In genomic region chr7:127150543-127150942, GRCh38 we compare ENCODE assay signal across 25 cellular contexts.
DNase-seq lines count a peak whose midpoint lies in the region; ATAC-seq and TF ChIP-seq lines count a peak whose summit lies in the region.
"Had no signal": no experiment of that assay in that cellular context is flagged by ENCODE, and none has a peak within 500 bp of the region (broad histone marks: within the 10 kb centered on the region; RNA-seq: fewer than 3 reads in every experiment).

No MANE protein-coding gene starts in this region.

- H3K4me3 Mint-ChIP-seq in WTC11 (no peak overlapping the region), chondrocyte (ENCODE audit: unreplicated experiment) (no peak overlapping the region)
- H3K4me3 Mint-ChIP-seq: CD4-positive, CD25-positive, alpha-beta regulatory T cell; T-cell had no signal

- no peaks in the 10 kb centered on the region for H3K36me3 ChIP-seq in DND-41 (ENCODE audit: insufficient read depth, low read length)
- H3K36me3 ChIP-seq: HAP-1 had no signal

- H3K27me3 Mint-ChIP-seq in WTC11 (ENCODE audit: low read depth) (no peaks in the 10 kb centered on the region), chondrocyte (ENCODE audit: low read depth) (peaks cover 5% of the 10 kb centered on the region)
- H3K27me3 Mint-ChIP-seq: CD4-positive, CD25-positive, alpha-beta regulatory T cell had no signal

- no peaks in the 10 kb centered on the region for H3K9me3 ChIP-seq in DND-41 (ENCODE audit: insufficient read depth, low read length, severe bottlenecking)
- H3K9me3 ChIP-seq: Caco-2, HAP-1 had no signal

- H3K4me1 ChIP-seq in DND-41 (ENCODE audit: insufficient read depth, low read length): no peaks in the 10 kb centered on the region
- H3K4me1 ChIP-seq: Caco-2, HAP-1 had no signal

- no peaks in the 10 kb centered on the region for H3K79me2 ChIP-seq in DND-41 (ENCODE audit: insufficient read depth, low read length)

- DNase-seq in DND-41 (no peak), WTC11 (ENCODE audit: low spot score) (no peak), iPS-NIHi7 (ENCODE audit: extremely low spot score) (peak; percentile 50), NCI-H2029 treated with DMSO at 0.1 percent for 48 hours (lab: John Stamatoyannopoulos, UW) (no peak), chondrocyte (ENCODE audit: low spot score) (no peak), T1000 (lab: John Stamatoyannopoulos, UW) (no peak)
- DNase-seq: AML-193; Caco-2; CD4-positive, CD25-positive, alpha-beta regulatory T cell; DMS153; NCI-H1092; NCI-H1436 treated with DMSO at 0.1 percent for 48 hours; NCI-H2029; NCI-H2171 treated with DMSO at 0.1 percent for 48 hours; NCI-H446 treated with DMSO at 0.1 percent for 48 hours; NCI-H748 treated with DMSO at 0.1 percent for 48 hours; PC-3; RPMI8226; SHP77 treated with DMSO at 0.1 percent for 48 hours; T-cell had no signal

- no peak overlapping the region for H3K27ac ChIP-seq in DND-41 (ENCODE audit: low read length)
- H3K27ac ChIP-seq: HL-60, KMS-11 had no signal

- H3K36me3 Mint-ChIP-seq in WTC11 (no peaks in the 10 kb centered on the region), chondrocyte (ENCODE audit: low read depth) (no peaks in the 10 kb centered on the region)
- H3K36me3 Mint-ChIP-seq: CD4-positive, CD25-positive, alpha-beta regulatory T cell; T-cell had no signal

- H4K20me1 ChIP-seq in DND-41 (ENCODE audit: insufficient read depth, low read length): no peaks in the 10 kb centered on the region

- CTCF ChIA-PET in WTC11 (lab: Charles Lee): interaction anchor here (0.5 to 1.2 kb wide), 9 partner anchors 16 to 478 kb away, joined by 3 to 14 read pairs (median 3); no protein-coding TSS in a partner anchor

- no peaks in the 10 kb centered on the region for H3K9me3 Mint-ChIP-seq in WTC11
- peaks cover 3% of the 10 kb centered on the region for H3K9me3 Mint-ChIP-seq in chondrocyte (ENCODE audit: low read depth)
- H3K9me3 Mint-ChIP-seq: T-cell had no signal

- no peak for ATAC-seq in DND-41 (ENCODE audit: insufficient read depth, low read depth)
- ATAC-seq in WTC11: peak; percentile 98
- ATAC-seq: PC-3, SK-N-SH treated with all-trans-retinoic acid at 6 μM for 48 hours, T-cell had no signal

- H3K4me3 ChIP-seq in DND-41 (ENCODE audit: low read depth in 1 of 2, low read length in 2 of 2): no peak overlapping the region
- H3K4me3 ChIP-seq: HAP-1 had no signal

- no peak overlapping the region for H2AFZ ChIP-seq in DND-41 (ENCODE audit: low read depth, low read length)

- H3K4me2 ChIP-seq in DND-41 (ENCODE audit: insufficient read depth, low read length): no peak overlapping the region
- H3K4me2 ChIP-seq: KMS-11 had no signal

- no peak overlapping the region for H3K9ac ChIP-seq in DND-41 (ENCODE audit: low read depth, low read length)
- H3K9ac ChIP-seq: KMS-11 had no signal

- POLR2A ChIA-PET in WTC11 (lab: Charles Lee): interaction anchor here (0.7 kb wide), 1 partner anchor 347 kb away, joined by 3 read pairs; no protein-coding TSS in a partner anchor

- no peaks in the 10 kb centered on the region for H3K27me3 ChIP-seq in DND-41 (ENCODE audit: insufficient read depth, low read length, poor library complexity)

- H3K27ac Mint-ChIP-seq in WTC11 (no peak overlapping the region), chondrocyte (ENCODE audit: unreplicated experiment) (no peak overlapping the region)
- H3K27ac Mint-ChIP-seq: CD4-positive, CD25-positive, alpha-beta regulatory T cell; T-cell had no signal

- TF ChIP-seq CTCF in DND-41 (IDR thresholded peaks at IDR 0.05; ENCODE audit: borderline replicate concordance, extremely low read depth, low read length, poor library complexity, severe bottlenecking) (peak; percentile 5), LNCAP (IDR thresholded peaks at IDR 0.05) (peak; percentile 13; the same call in 1 of the 2 replicates), WTC11 (IDR thresholded peaks at IDR 0.05) (0 out of 2 replicates have a peak, but pooled peaks have one; percentile 39), chondrocyte (IDR thresholded peaks at IDR 0.05) (no peak)

- H3K4me1 Mint-ChIP-seq in WTC11: peaks cover 5% of the 10 kb centered on the region
- H3K4me1 Mint-ChIP-seq in chondrocyte (ENCODE audit: low read depth): no peaks in the 10 kb centered on the region
- H3K4me1 Mint-ChIP-seq: CD4-positive, CD25-positive, alpha-beta regulatory T cell; T-cell had no signal

TF ChIP-seq in WTC11, 78 proteins besides CTCF, POLR2A, EP300 and RAD21 (continues in another document):
- TF ChIP-seq OVOL2 (CRISPR knock-in tag; IDR thresholded peaks at IDR 0.05; ENCODE audit: borderline replicate concordance) (no peak), SMAD4 (CRISPR knock-in tag; IDR thresholded peaks at IDR 0.05) (no peak), USF1 (CRISPR knock-in tag; IDR thresholded peaks at IDR 0.05) (no peak), ATF3 (CRISPR knock-in tag; conservative IDR thresholded peaks at IDR 0.05) (no peak), ATF2 (CRISPR knock-in tag; IDR thresholded peaks at IDR 0.05; ENCODE audit: borderline replicate concordance, low read depth) (no peak), ZBTB21 (CRISPR knock-in tag; IDR thresholded peaks at IDR 0.05; ENCODE audit: borderline replicate concordance) (no peak), TEAD4 (CRISPR knock-in tag; IDR thresholded peaks at IDR 0.05) (no peak), ELF4 (CRISPR knock-in tag; IDR thresholded peaks at IDR 0.05; ENCODE audit: low read depth) (no peak), MXD4 (CRISPR knock-in tag; IDR thresholded peaks at IDR 0.05; ENCODE audit: borderline replicate concordance) (no peak), ZNF532 (CRISPR knock-in tag; IDR thresholded peaks at IDR 0.05; ENCODE audit: borderline replicate concordance) (no peak), HMGXB4 (CRISPR knock-in tag; IDR thresholded peaks at IDR 0.05) (no peak), FOXJ3 (CRISPR knock-in tag; IDR thresholded peaks at IDR 0.05; ENCODE audit: borderline replicate concordance) (no peak)
